Comparison of ENCODE assay signal across 1 cellular context in the genomic region with DNA sequence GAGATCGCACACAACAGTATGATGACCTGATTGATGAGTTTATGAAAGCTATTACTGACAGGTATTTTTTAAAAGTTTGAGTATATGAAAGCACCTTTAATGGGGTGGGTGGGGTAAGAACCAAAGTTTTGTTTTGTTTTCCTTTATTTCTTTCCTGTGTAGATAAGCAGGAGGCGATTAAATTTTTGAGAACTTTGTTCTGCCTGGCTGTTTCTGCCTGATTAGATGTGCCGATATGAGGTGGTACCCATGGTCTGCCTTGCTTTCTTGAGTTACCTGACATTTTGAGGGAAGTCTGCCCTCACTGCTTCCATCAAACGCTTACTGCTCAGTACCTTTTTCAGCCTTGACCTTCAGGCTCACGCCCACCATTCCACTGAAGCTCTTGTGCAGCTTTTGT.
TF ChIP-seq lines count a peak whose summit lies in the region.

No MANE protein-coding gene starts in this region.

TF ChIP-seq in K562, 482 proteins besides CTCF, POLR2A, EP300 and RAD21 (continues in another document):
- TF ChIP-seq SRF (CRISPR knock-in tag; IDR thresholded peaks at IDR 0.05) (no peak), ZBTB5 (IDR thresholded peaks at IDR 0.05) (no peak), HMGN3 (IDR thresholded peaks at IDR 0.05; ENCODE audit: borderline replicate concordance, extremely low read depth, insufficient read length, low read depth, low read length) (no peak), ZNF436 (CRISPR knock-in tag; IDR thresholded peaks at IDR 0.05) (no peak), CREBBP (IDR thresholded peaks at IDR 0.05; ENCODE audit: low read depth, low read length) (no peak), TAF1 (IDR thresholded peaks at IDR 0.05; ENCODE audit: control insufficient read depth, extremely low read depth, insufficient read depth, low read length, severe bottlenecking) (no peak), TEAD1 (CRISPR knock-in tag; IDR thresholded peaks at IDR 0.05) (no peak), CHD2 (IDR thresholded peaks at IDR 0.05; ENCODE audit: low read depth, low read length) (no peak), NFXL1 (CRISPR knock-in tag; IDR thresholded peaks at IDR 0.05) (no peak), ZNF212 (CRISPR knock-in tag; IDR thresholded peaks at IDR 0.05) (no peak), SNIP1 (IDR thresholded peaks at IDR 0.05; ENCODE audit: low read depth) (no peak), ZNF41 (CRISPR knock-in tag; conservative IDR thresholded peaks at IDR 0.05) (no peak), SNRNP70 (optimal IDR thresholded peaks at IDR 0.05; ENCODE audit: low read depth, low read length) (no peak), POLR2G (IDR thresholded peaks at IDR 0.05; ENCODE audit: low read depth, low read length) (no peak), NEUROD1 (IDR thresholded peaks at IDR 0.05; ENCODE audit: borderline replicate concordance, low read depth, low read length, partially characterized antibody) (no peak), YBX1 (IDR thresholded peaks at IDR 0.05) (no peak), ZNF695 (CRISPR knock-in tag; IDR thresholded peaks at IDR 0.05) (no peak), HDAC1 (IDR thresholded peaks at IDR 0.05) (no peak), SP1 (CRISPR knock-in tag; IDR thresholded peaks at IDR 0.05) (no peak), TAL1 (IDR thresholded peaks at IDR 0.05) (peak; percentile 73), ZNF354B (CRISPR knock-in tag; IDR thresholded peaks at IDR 0.05) (no peak), FOSL1 (tag; conservative IDR thresholded peaks at IDR 0.05) (no peak), NR2C2 (CRISPR knock-in tag; IDR thresholded peaks at IDR 0.05) (no peak), NR2C2 (tag; IDR thresholded peaks at IDR 0.05) (no peak), E2F8 (IDR thresholded peaks at IDR 0.05; ENCODE audit: low read depth, partially characterized antibody) (no peak), CREB5 (CRISPR knock-in tag; IDR thresholded peaks at IDR 0.05) (no peak), GATA2 (CRISPR knock-in tag; IDR thresholded peaks at IDR 0.05) (no peak), TCF3 (CRISPR knock-in tag; IDR thresholded peaks at IDR 0.05) (peak; percentile 60), ZBTB34 (CRISPR knock-in tag; IDR thresholded peaks at IDR 0.05) (no peak), ID3 (CRISPR knock-in tag; IDR thresholded peaks at IDR 0.05) (no peak), ID3 (tag; IDR thresholded peaks at IDR 0.05) (no peak), POLR2AphosphoS5 (IDR thresholded peaks at IDR 0.05; ENCODE audit: control insufficient read depth, insufficient read depth, low read depth, low read length) (no peak), ZNF347 (CRISPR knock-in tag; IDR thresholded peaks at IDR 0.05; ENCODE audit: low read depth) (no peak)
- TF ChIP-seq, protein P1, sequence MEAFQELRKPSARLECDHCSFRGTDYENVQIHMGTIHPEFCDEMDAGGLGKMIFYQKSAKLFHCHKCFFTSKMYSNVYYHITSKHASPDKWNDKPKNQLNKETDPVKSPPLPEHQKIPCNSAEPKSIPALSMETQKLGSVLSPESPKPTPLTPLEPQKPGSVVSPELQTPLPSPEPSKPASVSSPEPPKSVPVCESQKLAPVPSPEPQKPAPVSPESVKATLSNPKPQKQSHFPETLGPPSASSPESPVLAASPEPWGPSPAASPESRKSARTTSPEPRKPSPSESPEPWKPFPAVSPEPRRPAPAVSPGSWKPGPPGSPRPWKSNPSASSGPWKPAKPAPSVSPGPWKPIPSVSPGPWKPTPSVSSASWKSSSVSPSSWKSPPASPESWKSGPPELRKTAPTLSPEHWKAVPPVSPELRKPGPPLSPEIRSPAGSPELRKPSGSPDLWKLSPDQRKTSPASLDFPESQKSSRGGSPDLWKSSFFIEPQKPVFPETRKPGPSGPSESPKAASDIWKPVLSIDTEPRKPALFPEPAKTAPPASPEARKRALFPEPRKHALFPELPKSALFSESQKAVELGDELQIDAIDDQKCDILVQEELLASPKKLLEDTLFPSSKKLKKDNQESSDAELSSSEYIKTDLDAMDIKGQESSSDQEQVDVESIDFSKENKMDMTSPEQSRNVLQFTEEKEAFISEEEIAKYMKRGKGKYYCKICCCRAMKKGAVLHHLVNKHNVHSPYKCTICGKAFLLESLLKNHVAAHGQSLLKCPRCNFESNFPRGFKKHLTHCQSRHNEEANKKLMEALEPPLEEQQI (IDR thresholded peaks at IDR 0.05), result no peak
- TF ChIP-seq, protein P2, sequence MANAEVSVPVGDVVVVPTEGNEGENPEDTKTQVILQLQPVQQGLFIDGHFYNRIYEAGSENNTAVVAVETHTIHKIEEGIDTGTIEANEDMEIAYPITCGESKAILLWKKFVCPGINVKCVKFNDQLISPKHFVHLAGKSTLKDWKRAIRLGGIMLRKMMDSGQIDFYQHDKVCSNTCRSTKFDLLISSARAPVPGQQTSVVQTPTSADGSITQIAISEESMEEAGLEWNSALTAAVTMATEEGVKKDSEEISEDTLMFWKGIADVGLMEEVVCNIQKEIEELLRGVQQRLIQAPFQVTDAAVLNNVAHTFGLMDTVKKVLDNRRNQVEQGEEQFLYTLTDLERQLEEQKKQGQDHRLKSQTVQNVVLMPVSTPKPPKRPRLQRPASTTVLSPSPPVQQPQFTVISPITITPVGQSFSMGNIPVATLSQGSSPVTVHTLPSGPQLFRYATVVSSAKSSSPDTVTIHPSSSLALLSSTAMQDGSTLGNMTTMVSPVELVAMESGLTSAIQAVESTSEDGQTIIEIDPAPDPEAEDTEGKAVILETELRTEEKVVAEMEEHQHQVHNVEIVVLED (CRISPR knock-in tag; IDR thresholded peaks at IDR 0.05), result no peak
- TF ChIP-seq, protein P3, sequence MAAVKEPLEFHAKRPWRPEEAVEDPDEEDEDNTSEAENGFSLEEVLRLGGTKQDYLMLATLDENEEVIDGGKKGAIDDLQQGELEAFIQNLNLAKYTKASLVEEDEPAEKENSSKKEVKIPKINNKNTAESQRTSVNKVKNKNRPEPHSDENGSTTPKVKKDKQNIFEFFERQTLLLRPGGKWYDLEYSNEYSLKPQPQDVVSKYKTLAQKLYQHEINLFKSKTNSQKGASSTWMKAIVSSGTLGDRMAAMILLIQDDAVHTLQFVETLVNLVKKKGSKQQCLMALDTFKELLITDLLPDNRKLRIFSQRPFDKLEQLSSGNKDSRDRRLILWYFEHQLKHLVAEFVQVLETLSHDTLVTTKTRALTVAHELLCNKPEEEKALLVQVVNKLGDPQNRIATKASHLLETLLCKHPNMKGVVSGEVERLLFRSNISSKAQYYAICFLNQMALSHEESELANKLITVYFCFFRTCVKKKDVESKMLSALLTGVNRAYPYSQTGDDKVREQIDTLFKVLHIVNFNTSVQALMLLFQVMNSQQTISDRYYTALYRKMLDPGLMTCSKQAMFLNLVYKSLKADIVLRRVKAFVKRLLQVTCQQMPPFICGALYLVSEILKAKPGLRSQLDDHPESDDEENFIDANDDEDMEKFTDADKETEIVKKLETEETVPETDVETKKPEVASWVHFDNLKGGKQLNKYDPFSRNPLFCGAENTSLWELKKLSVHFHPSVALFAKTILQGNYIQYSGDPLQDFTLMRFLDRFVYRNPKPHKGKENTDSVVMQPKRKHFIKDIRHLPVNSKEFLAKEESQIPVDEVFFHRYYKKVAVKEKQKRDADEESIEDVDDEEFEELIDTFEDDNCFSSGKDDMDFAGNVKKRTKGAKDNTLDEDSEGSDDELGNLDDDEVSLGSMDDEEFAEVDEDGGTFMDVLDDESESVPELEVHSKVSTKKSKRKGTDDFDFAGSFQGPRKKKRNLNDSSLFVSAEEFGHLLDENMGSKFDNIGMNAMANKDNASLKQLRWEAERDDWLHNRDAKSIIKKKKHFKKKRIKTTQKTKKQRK (IDR thresholded peaks at IDR 0.05; ENCODE audit: borderline replicate concordance, low read depth, low read length), result no peak
- TF ChIP-seq, protein P4, sequence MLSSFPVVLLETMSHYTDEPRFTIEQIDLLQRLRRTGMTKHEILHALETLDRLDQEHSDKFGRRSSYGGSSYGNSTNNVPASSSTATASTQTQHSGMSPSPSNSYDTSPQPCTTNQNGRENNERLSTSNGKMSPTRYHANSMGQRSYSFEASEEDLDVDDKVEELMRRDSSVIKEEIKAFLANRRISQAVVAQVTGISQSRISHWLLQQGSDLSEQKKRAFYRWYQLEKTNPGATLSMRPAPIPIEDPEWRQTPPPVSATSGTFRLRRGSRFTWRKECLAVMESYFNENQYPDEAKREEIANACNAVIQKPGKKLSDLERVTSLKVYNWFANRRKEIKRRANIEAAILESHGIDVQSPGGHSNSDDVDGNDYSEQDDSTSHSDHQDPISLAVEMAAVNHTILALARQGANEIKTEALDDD (IDR thresholded peaks at IDR 0.05), result no peak
- TF ChIP-seq, protein P5, sequence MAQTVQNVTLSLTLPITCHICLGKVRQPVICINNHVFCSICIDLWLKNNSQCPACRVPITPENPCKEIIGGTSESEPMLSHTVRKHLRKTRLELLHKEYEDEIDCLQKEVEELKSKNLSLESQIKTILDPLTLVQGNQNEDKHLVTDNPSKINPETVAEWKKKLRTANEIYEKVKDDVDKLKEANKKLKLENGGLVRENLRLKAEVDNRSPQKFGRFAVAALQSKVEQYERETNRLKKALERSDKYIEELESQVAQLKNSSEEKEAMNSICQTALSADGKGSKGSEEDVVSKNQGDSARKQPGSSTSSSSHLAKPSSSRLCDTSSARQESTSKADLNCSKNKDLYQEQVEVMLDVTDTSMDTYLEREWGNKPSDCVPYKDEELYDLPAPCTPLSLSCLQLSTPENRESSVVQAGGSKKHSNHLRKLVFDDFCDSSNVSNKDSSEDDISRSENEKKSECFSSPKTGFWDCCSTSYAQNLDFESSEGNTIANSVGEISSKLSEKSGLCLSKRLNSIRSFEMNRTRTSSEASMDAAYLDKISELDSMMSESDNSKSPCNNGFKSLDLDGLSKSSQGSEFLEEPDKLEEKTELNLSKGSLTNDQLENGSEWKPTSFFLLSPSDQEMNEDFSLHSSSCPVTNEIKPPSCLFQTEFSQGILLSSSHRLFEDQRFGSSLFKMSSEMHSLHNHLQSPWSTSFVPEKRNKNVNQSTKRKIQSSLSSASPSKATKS (CRISPR knock-in tag; IDR thresholded peaks at IDR 0.05), result no peak
- TF ChIP-seq, protein P6, sequence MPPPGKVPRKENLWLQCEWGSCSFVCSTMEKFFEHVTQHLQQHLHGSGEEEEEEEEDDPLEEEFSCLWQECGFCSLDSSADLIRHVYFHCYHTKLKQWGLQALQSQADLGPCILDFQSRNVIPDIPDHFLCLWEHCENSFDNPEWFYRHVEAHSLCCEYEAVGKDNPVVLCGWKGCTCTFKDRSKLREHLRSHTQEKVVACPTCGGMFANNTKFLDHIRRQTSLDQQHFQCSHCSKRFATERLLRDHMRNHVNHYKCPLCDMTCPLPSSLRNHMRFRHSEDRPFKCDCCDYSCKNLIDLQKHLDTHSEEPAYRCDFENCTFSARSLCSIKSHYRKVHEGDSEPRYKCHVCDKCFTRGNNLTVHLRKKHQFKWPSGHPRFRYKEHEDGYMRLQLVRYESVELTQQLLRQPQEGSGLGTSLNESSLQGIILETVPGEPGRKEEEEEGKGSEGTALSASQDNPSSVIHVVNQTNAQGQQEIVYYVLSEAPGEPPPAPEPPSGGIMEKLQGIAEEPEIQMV (tag; conservative IDR thresholded peaks at IDR 0.05; ENCODE audit: low read depth), result no peak
